ENCODE assay signal across 8 cellular contexts in genomic region chr11:119721129-119722120, GRCh38. TPM values are rescaled to one million over a fixed set of nuclear protein-coding genes. Genes with fewer than 3 reads are reported as not detected.
DNase-seq lines count a peak whose midpoint lies in the region; ATAC-seq and TF ChIP-seq lines count a peak whose summit lies in the region.

No MANE protein-coding gene starts in this region.

- H3K36me3 ChIP-seq in DOHH2 (ENCODE audit: control insufficient read depth, low read length) (no peaks in the 10 kb centered on the region), MG63 (no peaks in the 10 kb centered on the region)
- H3K36me3 ChIP-seq in CD4-positive, alpha-beta memory T cell (ENCODE audit: insufficient read depth, low read length): no peaks in the 10 kb centered on the region

- DNase-seq in MG63 (peak; percentile 69), dorsolateral prefrontal cortex (no peak), nephron progenitor cell (peak; percentile 60), activated gamma-delta T cell treated with Interleukin-2 at 50 U/mL for 16 hours (no peak)
- DNase-seq in stimulated activated naive CD8-positive, alpha-beta T cell treated with anti-CD3 and anti-CD28 coated beads, Interleukin-15, Interleukin-2, amounts not matched to agents 100 U/mL and 50 U/mL, for 24 hours: no peak
- DNase-seq in activated CD4-positive, alpha-beta T cell treated with anti-CD3 and anti-CD28 coated beads, Interleukin-2, amount 50 U/mL, for 4 hours: no peak
- no peak for DNase-seq in CD4-positive, alpha-beta memory T cell

- H3K9me3 Mint-ChIP-seq in nephron progenitor cell: no peaks in the 10 kb centered on the region
- no peaks in the 10 kb centered on the region for H3K9me3 Mint-ChIP-seq in CD4-positive, alpha-beta memory T cell

- TF ChIP-seq CTCF in DOHH2 (IDR thresholded peaks at IDR 0.05; ENCODE audit: low read depth, low read length, poor library complexity, severe bottlenecking): peak; percentile 59
- TF ChIP-seq CTCF in dorsolateral prefrontal cortex (IDR thresholded peaks at IDR 0.05 in 54 of 56, conservative IDR thresholded peaks at IDR 0.05 in 2 of 56; ENCODE audit: low read depth in 1 of 56, partially characterized antibody in 56 of 56): peak in 55 of 56 donors; percentile 17 to 68 (median 54)
- TF ChIP-seq CTCF in nephron progenitor cell (IDR thresholded peaks at IDR 0.05): peak; percentile 51

- no peak overlapping the region for H3K4me2 ChIP-seq in DOHH2 (ENCODE audit: low read length)

- H3K27me3 Mint-ChIP-seq in nephron progenitor cell (ENCODE audit: low read depth, poor library complexity): peaks cover 10% of the 10 kb centered on the region
- H3K27me3 Mint-ChIP-seq in CD4-positive, alpha-beta memory T cell: peaks cover 2 to 3% of the 10 kb centered on the region in 2 donors

- no peaks in the 10 kb centered on the region for H3F3A ChIP-seq in DOHH2 (ENCODE audit: control insufficient read depth, insufficient read depth)

- H3K4me3 ChIP-seq in DOHH2 (ENCODE audit: low read length) (no peak overlapping the region), MG63 (no peak overlapping the region), dorsolateral prefrontal cortex (no peak overlapping the region)
- no peak overlapping the region for H3K4me3 ChIP-seq in CD4-positive, alpha-beta memory T cell (ENCODE audit: low read length in 2 of 2)

- no peaks in the 10 kb centered on the region for H3K9me3 ChIP-seq in DOHH2 (ENCODE audit: control insufficient read depth, insufficient read depth, low read length)
- H3K9me3 ChIP-seq in MG63: no peaks in the 10 kb centered on the region
- H3K9me3 ChIP-seq in CD4-positive, alpha-beta memory T cell (ENCODE audit: control insufficient read depth in 1 of 2, low read length in 2 of 2): no peaks in the 10 kb centered on the region

- H3K4me1 ChIP-seq in DOHH2 (ENCODE audit: control insufficient read depth, low read length): peaks cover 24% of the 10 kb centered on the region
- H3K4me1 ChIP-seq in CD4-positive, alpha-beta memory T cell (ENCODE audit: insufficient read depth, low read length): no peaks in the 10 kb centered on the region

- no peak for ATAC-seq in stimulated activated naive CD8-positive, alpha-beta T cell treated with anti-CD3 and anti-CD28 coated beads, Interleukin-15, Interleukin-2, amounts not matched to agents 100 U/mL and 50 U/mL, for 24 hours

- POLR2A ChIA-PET in CD4-positive, alpha-beta memory T cell (lab: Charles Lee; ENCODE audit: partially characterized antibody): no interaction called here

- H3K27ac ChIP-seq in DOHH2 (ENCODE audit: low read depth, low read length): no peak overlapping the region
- peak overlapping the region in 29 of 59 donors; percentile 1 to 59 (median 34) for H3K27ac ChIP-seq in dorsolateral prefrontal cortex
- no peak overlapping the region for H3K27ac ChIP-seq in CD4-positive, alpha-beta memory T cell (ENCODE audit: low read depth, low read length)

- peaks cover 98% of the 10 kb centered on the region for H3K4me1 Mint-ChIP-seq in nephron progenitor cell
- H3K4me1 Mint-ChIP-seq in CD4-positive, alpha-beta memory T cell: peaks cover 0 to 10% (median 3%) of the 10 kb centered on the region in 4 donors

- CTCF ChIA-PET in CD4-positive, alpha-beta memory T cell (lab: Charles Lee; ENCODE audit: partially characterized antibody): interaction anchor here (3.6 kb wide), 1 partner anchor 8 kb away, joined by 21 read pairs; the partner anchor contains the start of gene NECTIN1

- intact Hi-C loops in dorsolateral prefrontal cortex (cut with DNase I): no loop called here
- intact Hi-C loops in CD4-positive, alpha-beta memory T cell (cut with micrococcal nuclease): no loop called here

- H4K20me1 ChIP-seq in DOHH2 (ENCODE audit: control insufficient read depth, insufficient read depth, low read depth, low read length): peaks cover 10% of the 10 kb centered on the region; the same call in 1 of the 2 replicates

- H3K36me3 Mint-ChIP-seq in nephron progenitor cell (ENCODE audit: low read depth): no peaks in the 10 kb centered on the region
- no peaks in the 10 kb centered on the region for H3K36me3 Mint-ChIP-seq in CD4-positive, alpha-beta memory T cell

- H3K4me3 Mint-ChIP-seq in nephron progenitor cell: peak overlapping the region; percentile 12
- no peak overlapping the region for H3K4me3 Mint-ChIP-seq in CD4-positive, alpha-beta memory T cell

- H3K27ac Mint-ChIP-seq in nephron progenitor cell: peak overlapping the region; percentile 19
- H3K27ac Mint-ChIP-seq in CD4-positive, alpha-beta memory T cell: no peak overlapping the region

- H3K27me3 ChIP-seq in DOHH2 (ENCODE audit: control insufficient read depth, low read length): peaks cover 30% of the 10 kb centered on the region
- H3K27me3 ChIP-seq in MG63: no peaks in the 10 kb centered on the region
- H3K27me3 ChIP-seq in dorsolateral prefrontal cortex: no peaks in the 10 kb centered on the region
- no peaks in the 10 kb centered on the region for H3K27me3 ChIP-seq in CD4-positive, alpha-beta memory T cell (ENCODE audit: insufficient read depth, low read length)

- H3K79me2 ChIP-seq in DOHH2 (ENCODE audit: control insufficient read depth, low read length): no peaks in the 10 kb centered on the region

- H3K9me2 ChIP-seq in DOHH2 (replicated peaks; ENCODE audit: control insufficient read depth, low read length): no peaks in the 10 kb centered on the region

RNA-seq across cellular contexts. Expression of gene NECTIN1, which starts 7.6 kb away (rescaled TPM):
- total RNA-seq in MG63 (2014; rRNA removed; shearing (Covaris generic); ENCODE audit: low replicate concordance): 2.2 and 5.3 TPM in 2 replicates
- total RNA-seq in dorsolateral prefrontal cortex: 100 to 1,000 TPM in 6 of 120 experiments, 10 to 100 TPM in 114; 45.3 to 136 (median 78.1) TPM
- total RNA-seq in CD4-positive, alpha-beta memory T cell: 1 to 10 TPM; 3.5 to 3.8 TPM
- 1 to 10 TPM in 1 of 2 donors, not detected in 1; 1.2 TPM for polyA plus RNA-seq in CD4-positive, alpha-beta memory T cell

Comparison
In these comparisons a context has a peak if more than half of its experiments do, and no peak if none do; other contexts are left out.
1. DNase-seq: peak in MG63 (single experiment) and nephron progenitor cell (single experiment); none in dorsolateral prefrontal cortex (0 of 10), stimulated activated naive CD8-positive, alpha-beta T cell treated with anti-CD3 and anti-CD28 coated beads, Interleukin-15, Interleukin-2, amounts not matched to agents 100 U/mL and 50 U/mL, for 24 hours (single experiment), activated CD4-positive, alpha-beta T cell treated with anti-CD3 and anti-CD28 coated beads, Interleukin-2, amount 50 U/mL, for 4 hours (0 of 2), activated gamma-delta T cell treated with Interleukin-2 at 50 U/mL for 16 hours (single experiment) and CD4-positive, alpha-beta memory T cell (0 of 5).
2. Peak in every context shown above with its lines, with median percentiles within 50 percentile points of each other: CTCF ChIP-seq.